Comparison of ENCODE assay signal across 8 cellular contexts in genomic region chr1:37811027-37811655, GRCh38. TPM values are rescaled to one million over a fixed set of nuclear protein-coding genes. Genes with fewer than 3 reads are reported as not detected.
DNase-seq lines count a peak whose midpoint lies in the region; ATAC-seq and TF ChIP-seq lines count a peak whose summit lies in the region.

No MANE protein-coding gene starts in this region.

- CTCF ChIA-PET in Panc1 (lab: Charles Lee): no interaction called here

- TF ChIP-seq POLR2A in esophagus squamous epithelium (IDR thresholded peaks at IDR 0.05): no peak

- peaks cover 83% of the 10 kb centered on the region for H3K36me3 Mint-ChIP-seq in activated T-cell treated with anti-CD3 and anti-CD28 coated beads, Interleukin-2, amount 50 U/mL, for 24 hours (ENCODE audit: low read depth)
- peaks cover 7% of the 10 kb centered on the region for H3K36me3 Mint-ChIP-seq in nephron (ENCODE audit: low read depth)

- intact Hi-C loops in Panc1 (cut with micrococcal nuclease; ENCODE audit: unreplicated experiment) (loop anchor here (1.0 kb wide), 1 partner anchor 49 kb away; no protein-coding TSS in a partner anchor), esophagus squamous epithelium (cut with DNase I) (no loop called here), tibial artery (cut with DNase I; ENCODE audit: low total_unique reads) (loop anchor here (5.0 kb wide), 1 partner anchor 46 kb away; the partner anchor contains the start of gene MTF1)

- TF ChIP-seq CTCF in Panc1 (IDR thresholded peaks at IDR 0.05): peak; percentile 96
- peak in 5 of 6 experiments; percentile 58 to 81 (median 68) for TF ChIP-seq CTCF in esophagus squamous epithelium (IDR thresholded peaks at IDR 0.05)
- peak; percentile 71 to 83 (median 82) for TF ChIP-seq CTCF in nephron (IDR thresholded peaks at IDR 0.05; ENCODE audit: unreplicated experiment in 3 of 3)
- peak; percentile 53 to 69 for TF ChIP-seq CTCF in tibial artery (IDR thresholded peaks at IDR 0.05)

- POLR2A ChIA-PET in Panc1 (lab: Charles Lee): no interaction called here

- H3K9me3 ChIP-seq in Panc1 (ENCODE audit: control insufficient read depth, insufficient read depth, low read depth, low read length) (no peaks in the 10 kb centered on the region), esophagus squamous epithelium (no peaks in the 10 kb centered on the region), tibial artery (no peaks in the 10 kb centered on the region)

- BruUV-seq in Panc1 (replicated peaks; lab: Mats Ljungman, UMichigan): no TSS peak

- H3K27me3 ChIP-seq in Panc1 (ENCODE audit: control insufficient read depth, insufficient read depth, low read length) (no peaks in the 10 kb centered on the region), esophagus squamous epithelium (no peaks in the 10 kb centered on the region), tibial artery (no peaks in the 10 kb centered on the region)

- peak overlapping the region; percentile 31 for H3K27ac Mint-ChIP-seq in activated T-cell treated with anti-CD3 and anti-CD28 coated beads, Interleukin-2, amount 50 U/mL, for 24 hours
- H3K27ac Mint-ChIP-seq in nephron: peak overlapping the region; percentile 24 to 74 (median 35)

- no peaks in the 10 kb centered on the region for H3K9me3 Mint-ChIP-seq in activated T-cell treated with anti-CD3 and anti-CD28 coated beads, Interleukin-2, amount 50 U/mL, for 24 hours
- H3K9me3 Mint-ChIP-seq in nephron: no peaks in the 10 kb centered on the region

- peak; percentile 89 for DNase-seq in ELR (ENCODE audit: low read depth)
- DNase-seq in Kasumi-1 (lab: John Stamatoyannopoulos, UW): peak; percentile 85 to 92
- DNase-seq in Panc1 (ENCODE audit: low read depth, low spot score): peak; percentile 73
- peak; percentile 71 for DNase-seq in activated T-cell treated with anti-CD3 and anti-CD28 coated beads, Interleukin-2, amount 50 U/mL, for 24 hours
- DNase-seq in esophagus squamous epithelium (lab: John Stamatoyannopoulos, UW): no peak
- DNase-seq in tibial artery: peak in 1 of 2 donors; percentile 73

- H3K4me1 Mint-ChIP-seq in activated T-cell treated with anti-CD3 and anti-CD28 coated beads, Interleukin-2, amount 50 U/mL, for 24 hours (ENCODE audit: low read depth): peaks cover 36% of the 10 kb centered on the region
- peaks cover 17% of the 10 kb centered on the region for H3K4me1 Mint-ChIP-seq in nephron

- H3K27me3 Mint-ChIP-seq in activated T-cell treated with anti-CD3 and anti-CD28 coated beads, Interleukin-2, amount 50 U/mL, for 24 hours: no peaks in the 10 kb centered on the region
- no peaks in the 10 kb centered on the region for H3K27me3 Mint-ChIP-seq in nephron (ENCODE audit: low read depth)

- peak; percentile 52 for ATAC-seq in Panc1
- no peak for ATAC-seq in GM18861 (IDR thresholded peaks at IDR 0.05; ENCODE audit: unreplicated experiment)

- H3K36me3 ChIP-seq in Panc1 (ENCODE audit: control insufficient read depth, insufficient read depth, low read length): peaks cover 13% of the 10 kb centered on the region
- H3K36me3 ChIP-seq in esophagus squamous epithelium: peaks cover 1 to 60% (median 14%) of the 10 kb centered on the region in 3 donors
- peaks cover 12 to 32% (median 14%) of the 10 kb centered on the region in 3 donors for H3K36me3 ChIP-seq in tibial artery

- H3K27ac ChIP-seq in Panc1 (ENCODE audit: low read length) (peak overlapping the region; percentile 58; the same call in 1 of the 2 replicates), esophagus squamous epithelium (peak overlapping the region in 1 of 4 donors; percentile 6), tibial artery (peak overlapping the region in 1 of 2 donors; percentile 96)

- H3K4me1 ChIP-seq in Panc1 (ENCODE audit: control insufficient read depth, insufficient read depth, low read length) (peaks cover 29% of the 10 kb centered on the region), esophagus squamous epithelium (peaks cover 6 to 49% (median 20%) of the 10 kb centered on the region in 3 donors), tibial artery (peaks cover 0 to 38% (median 26%) of the 10 kb centered on the region in 4 donors)

- 42 to 46% methylated on average over 7 of the region's 7 CpGs for whole genome bisulfite sequencing in esophagus squamous epithelium, 2 donors

- H3K4me3 ChIP-seq in Panc1 (ENCODE audit: low read depth in 2 of 2, low read length in 2 of 2) (no peak overlapping the region), esophagus squamous epithelium (no peak overlapping the region), tibial artery (no peak overlapping the region)

- no peak overlapping the region for H3K4me3 Mint-ChIP-seq in activated T-cell treated with anti-CD3 and anti-CD28 coated beads, Interleukin-2, amount 50 U/mL, for 24 hours
- H3K4me3 Mint-ChIP-seq in nephron: peak overlapping the region; percentile 65 to 73 (median 66)

- in situ Hi-C loops in Panc1 (cut with HindIII; ENCODE audit: low pct_unique_long_range_greater_than_20kb, low sequenced_read_pairs): no loop called here

RNA-seq across cellular contexts. Expression of gene YRDC, which starts 3.1 kb away (rescaled TPM):
- total RNA-seq in Panc1 (2021; ENCODE audit: unreplicated experiment): 24.0 TPM
- polyA plus RNA-seq in Panc1 (2012; ENCODE audit: insufficient read length): 22.5 TPM
- total RNA-seq in esophagus squamous epithelium: 10 to 100 TPM; 19.9 to 26.0 (median 21.1) TPM

RNA-seq across cellular contexts. Expression of gene C1orf122, which starts 3.6 kb away (rescaled TPM):
- total RNA-seq in Panc1 (2021; ENCODE audit: unreplicated experiment) (77.2 TPM), esophagus squamous epithelium (10 to 100 TPM; 40.9 to 60.2 (median 52.1) TPM)
- polyA plus RNA-seq in Panc1 (2012; ENCODE audit: insufficient read length): 104 TPM

RNA-seq across cellular contexts. Expression of gene MANEAL, which starts 17.5 kb away (rescaled TPM):
- total RNA-seq in Panc1 (2021; ENCODE audit: unreplicated experiment) (29.7 TPM), esophagus squamous epithelium (1 to 10 TPM; 2.3 to 5.0 (median 3.7) TPM)
- 33.5 TPM for polyA plus RNA-seq in Panc1 (2012; ENCODE audit: insufficient read length)

RNA-seq across cellular contexts. Expression of gene EPHA10, which starts 46.2 kb away (rescaled TPM):
- total RNA-seq in Panc1 (2021; ENCODE audit: unreplicated experiment) (2.8 TPM), esophagus squamous epithelium (under 1 TPM in 3 of 4 donors, not detected in 1; 0.19 to 0.49 (median 0.31) TPM)
- 2.3 TPM for polyA plus RNA-seq in Panc1 (2012; ENCODE audit: insufficient read length)

RNA-seq across cellular contexts. Expression of gene MTF1, which starts 48.3 kb away (rescaled TPM):
- 26.2 TPM for total RNA-seq in Panc1 (2021; ENCODE audit: unreplicated experiment)
- polyA plus RNA-seq in Panc1 (2012; ENCODE audit: insufficient read length): 6.3 TPM
- 10 to 100 TPM in 2 of 4 donors, 1 to 10 TPM in 2; 6.3 to 13.4 (median 9.9) TPM for total RNA-seq in esophagus squamous epithelium
